Comparison of ENCODE assay signal across 8 cellular contexts in genomic region chr1:143884532-143884931, GRCh38.
A peak's percentile ranks its signal among the peaks of the same experiment; 100 is the strongest.
DNase-seq lines count a peak whose midpoint lies in the region; ATAC-seq, FAIRE-seq and TF ChIP-seq lines count a peak whose summit lies in the region.
"Not testable (repeated sequence)": the region's sequence is repeated elsewhere in the genome, so short reads cannot be mapped to it uniquely, and the experiment has no call there.

No MANE protein-coding gene starts in this region.

- no CpG with 5 or more reads among the region's 38 CpGs for WGBS in K562 (ENCODE audit: insufficient coverage, low coverage, missing lambda C conversion rate)
- WGBS in spleen, 5 donors, result 0 to 1% (median 0%) methylated on average over 1 to 26 of the region's 38 CpGs; no CpG with 5 or more reads in 1 of the 5 donors

- H3K4me1 ChIP-seq in K562 (replicated peaks in 1 of 2; ENCODE audit: control insufficient read depth in 2 of 2, insufficient read depth in 2 of 2, low read length in 2 of 2); spleen; uterus: not testable (repeated sequence)

- H3K4me3 Mint-ChIP-seq in activated CD4-positive, alpha-beta memory T cell treated with anti-CD3 and anti-CD28 coated beads for 36 hours, result peak overlapping the region; percentile 50
- peak overlapping the region; percentile 50 to 79 (median 67) for H3K4me3 Mint-ChIP-seq in immature natural killer cell

- intact Hi-C loops in activated CD4-positive, alpha-beta memory T cell treated with anti-CD3 and anti-CD28 coated beads for 36 hours (cut with micrococcal nuclease); K562 (cut with micrococcal nuclease); spleen (cut with DNase I; ENCODE audit: low total_unique reads); uterus (cut with DNase I; ENCODE audit: low total_unique reads): not testable (repeated sequence)

- H3K4me2 ChIP-seq in K562 (ENCODE audit: insufficient read depth, low read length), result not testable (repeated sequence)

- TF ChIP-seq CTCF in HL-60 (IDR thresholded peaks at IDR 0.05; ENCODE audit: insufficient read depth, low read length), result not testable (repeated sequence)
- TF ChIP-seq CTCF in K562 (IDR thresholded peaks at IDR 0.05 in 2 of 3, conservative IDR thresholded peaks at IDR 0.05 in 1 of 3; ENCODE audit: insufficient read depth in 2 of 3, low read depth in 1 of 3, low read length in 3 of 3) (0 out of 6 replicates have a peak, but pooled peaks of 1 of the 3 experiments have one; percentile 24), spleen (IDR thresholded peaks at IDR 0.05 in 8 of 11, conservative IDR thresholded peaks at IDR 0.05 in 3 of 11) (peak in 7 of 11 experiments; percentile 34 to 68 (median 52)), uterus (IDR thresholded peaks at IDR 0.05) (peak in 1 of 4 experiments; percentile 38)

- not testable (repeated sequence) for H3K9me3 Mint-ChIP-seq in activated CD4-positive, alpha-beta memory T cell treated with anti-CD3 and anti-CD28 coated beads for 36 hours; immature natural killer cell

- TF ChIP-seq EP300 in K562 (IDR thresholded peaks at IDR 0.05; ENCODE audit: low read length), result not testable (repeated sequence)

- H3K4me3 ChIP-seq in HL-60 (replicated peaks; ENCODE audit: insufficient read depth, low read length) (peak overlapping the region; percentile 23), K562 (peak overlapping the region; percentile 29), spleen (peak overlapping the region in 4 of 8 donors; percentile 24 to 63 (median 34)), uterus (peak overlapping the region in 1 of 2 donors; percentile 34)

- not testable (repeated sequence) for H3K9ac ChIP-seq in K562 (ENCODE audit: insufficient read depth in 1 of 2, low read depth in 2 of 2, low read length in 2 of 2)

- not testable (repeated sequence) for H3K9me1 ChIP-seq in K562 (ENCODE audit: control insufficient read depth, insufficient read depth, low read length)

- not testable (repeated sequence) for H3K27ac Mint-ChIP-seq in activated CD4-positive, alpha-beta memory T cell treated with anti-CD3 and anti-CD28 coated beads for 36 hours
- H3K27ac Mint-ChIP-seq in immature natural killer cell, result peak overlapping the region in 1 of 6 donors; percentile 33

- BruUV-seq in K562 (replicated peaks; lab: Mats Ljungman, UMichigan), result TSS peak; percentile 73

- not testable (repeated sequence) for H3K36me3 ChIP-seq in K562 (ENCODE audit: control insufficient read depth, insufficient read depth, low read length); spleen; uterus

- H3K27ac ChIP-seq in HL-60 (replicated peaks); K562 (ENCODE audit: extremely low read depth, low read depth, low read length): not testable (repeated sequence)
- H3K27ac ChIP-seq in spleen (peak overlapping the region in 3 of 8 donors; percentile 54 to 74 (median 65)), uterus (peak overlapping the region in 1 of 2 donors; percentile 75)

- POLR2A ChIA-PET in activated CD4-positive, alpha-beta memory T cell treated with anti-CD3 and anti-CD28 coated beads for 36 hours (lab: Charles Lee); K562 (lab: Yijun Ruan, JAX): not testable (repeated sequence)

- peak in 1 of 2 experiments; percentile 24; a peak in 2 of 4 replicates for TF ChIP-seq RAD21 in K562 (CRISPR knock-in tag; conservative IDR thresholded peaks at IDR 0.05 in 1 of 2, IDR thresholded peaks at IDR 0.05 in 1 of 2)

- H4K20me1 ChIP-seq in K562 (replicated peaks; ENCODE audit: control insufficient read depth, insufficient read depth, low read length), result not testable (repeated sequence)

- not testable (repeated sequence) for H2AFZ ChIP-seq in K562 (ENCODE audit: low read depth, low read length)

- H3K9me3 ChIP-seq in K562 (replicated peaks; ENCODE audit: control insufficient read depth, insufficient read depth, low read depth, low read length); spleen; uterus: not testable (repeated sequence)

- not testable (repeated sequence) for TF ChIP-seq POLR2A in K562 (conservative IDR thresholded peaks at IDR 0.05); spleen (IDR thresholded peaks at IDR 0.05); uterus (IDR thresholded peaks at IDR 0.05)

- not testable (repeated sequence) for H3K79me2 ChIP-seq in K562 (ENCODE audit: control insufficient read depth, insufficient read depth, low read length)

- ATAC-seq in GM19025 (IDR thresholded peaks at IDR 0.05; ENCODE audit: low read depth, unreplicated experiment) (peak; percentile 69), HG02642 (IDR thresholded peaks at IDR 0.05; ENCODE audit: poor library complexity, unreplicated experiment) (peak; percentile 89), K562 (peak; percentile 68)

- FAIRE-seq in K562 (lab: Jason Lieb, UNC), result not testable (repeated sequence)

- not testable (repeated sequence) for H3K27me3 ChIP-seq in HL-60 (ENCODE audit: insufficient read depth, poor library complexity, severe bottlenecking); K562 (ENCODE audit: control insufficient read depth in 2 of 2, insufficient read depth in 2 of 2, low read length in 2 of 2); spleen (replicated peaks in 1 of 7); uterus

- not testable (repeated sequence) for H3K36me3 Mint-ChIP-seq in activated CD4-positive, alpha-beta memory T cell treated with anti-CD3 and anti-CD28 coated beads for 36 hours; immature natural killer cell

- CTCF ChIA-PET in activated CD4-positive, alpha-beta memory T cell treated with anti-CD3 and anti-CD28 coated beads for 36 hours (lab: Charles Lee); K562 (lab: Yijun Ruan, JAX; ENCODE audit: low intra/inter-chr PET ratio): not testable (repeated sequence)

- DNase-seq in HL-60 (ENCODE audit: low read depth in 1 of 2, low spot score in 1 of 2) (peak in 1 of 2 experiments; percentile 37), immature natural killer cell (peak; percentile 22 to 60 (median 32)), spleen (peak; percentile 82), uterus (peak; percentile 24 to 57)
- peak; percentile 56 for DNase-seq in activated CD4-positive, alpha-beta memory T cell treated with anti-CD3 and anti-CD28 coated beads for 36 hours
- DNase-seq in K562 (ENCODE audit: extremely low read depth in 1 of 4, low spot score in 3 of 4), result not testable (repeated sequence)

- in situ Hi-C loops in K562 (cut with MboI), result loop anchor here (10.0 kb wide), 1 partner anchor 180 kb away; no protein-coding TSS in a partner anchor

- H3K4me1 Mint-ChIP-seq in activated CD4-positive, alpha-beta memory T cell treated with anti-CD3 and anti-CD28 coated beads for 36 hours (ENCODE audit: low read depth); immature natural killer cell: not testable (repeated sequence)

- H3K27me3 Mint-ChIP-seq in activated CD4-positive, alpha-beta memory T cell treated with anti-CD3 and anti-CD28 coated beads for 36 hours; immature natural killer cell (ENCODE audit: low read depth in 3 of 3): not testable (repeated sequence)

TF ChIP-seq in K562, 482 proteins besides CTCF, POLR2A, EP300 and RAD21:
- 0 out of 2 replicates have a peak, but pooled peaks have one; percentile 8 for TF ChIP-seq RBFOX2 (IDR thresholded peaks at IDR 0.05; ENCODE audit: low read depth, low read length)
